In the genomic region with DNA sequence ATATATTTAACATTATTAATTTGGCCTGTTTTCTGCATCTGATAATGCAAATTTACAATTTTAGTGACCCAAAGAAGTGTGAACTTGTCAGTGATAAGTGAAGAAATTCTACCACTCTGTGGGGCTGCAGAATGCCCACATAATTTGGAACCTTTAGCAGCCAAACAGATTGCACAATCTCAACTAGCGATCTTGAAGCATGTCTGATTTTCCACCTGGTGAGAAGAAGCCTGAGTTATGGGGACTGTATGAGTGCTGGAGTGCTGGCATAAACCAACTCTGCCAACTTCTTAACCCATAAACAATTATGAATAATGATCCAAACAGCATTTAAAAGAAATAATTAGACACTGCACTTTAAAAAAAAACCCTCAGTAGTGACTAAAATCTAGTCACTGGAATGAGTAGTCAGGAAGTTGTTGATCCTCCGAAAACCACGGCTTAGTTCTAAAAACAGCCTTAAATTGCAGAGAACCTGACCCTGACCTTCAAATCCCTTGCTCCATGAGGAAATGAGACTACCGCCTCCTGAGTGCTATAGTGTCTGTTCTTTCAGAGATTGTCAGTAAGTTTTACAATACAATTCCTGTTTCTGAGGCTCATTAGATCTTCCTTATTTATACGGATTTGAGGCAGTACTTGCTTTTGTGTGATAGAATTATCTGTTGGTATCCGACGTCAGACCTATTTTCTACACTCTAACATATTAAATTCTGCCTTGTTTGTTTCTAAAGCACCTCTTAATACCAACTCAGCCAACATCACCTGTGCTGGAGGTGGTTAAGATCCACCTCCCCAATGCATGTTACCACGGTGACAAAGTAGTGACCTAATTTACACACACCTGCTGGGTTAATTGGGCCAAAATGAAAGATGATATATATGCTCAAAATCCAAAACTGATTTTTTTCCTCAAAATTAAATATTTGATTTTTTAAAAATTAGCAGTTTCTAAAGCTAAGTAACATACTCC, we compare ENCODE assay signal across 9 cellular contexts.
DNase-seq lines count a peak whose midpoint lies in the region; ATAC-seq and TF ChIP-seq lines count a peak whose summit lies in the region.
"Had no signal": no experiment of that assay in that cellular context is flagged by ENCODE, and none has a peak within 500 bp of the region (broad histone marks: within the 10 kb centered on the region; RNA-seq: fewer than 3 reads in every experiment).

No MANE protein-coding gene starts in this region.

- ATAC-seq in GM21367 (IDR thresholded peaks at IDR 0.05; ENCODE audit: unreplicated experiment), result peak; percentile 57
- ATAC-seq in HG03469 (IDR thresholded peaks at IDR 0.05; ENCODE audit: unreplicated experiment), result peak; percentile 72

- TF ChIP-seq CTCF in SK-N-SH (IDR thresholded peaks at IDR 0.05) (no peak), liver (IDR thresholded peaks at IDR 0.05; ENCODE audit: low read depth, low read length, missing input control) (peak; percentile 0)

- CTCF ChIA-PET in SK-N-SH (lab: Yijun Ruan, JAX), result interaction anchor here (0.6 kb wide), 1 partner anchor 352 kb away, joined by 3 read pairs; no protein-coding TSS in a partner anchor

- H4K20me1 ChIP-seq in SK-N-SH (ENCODE audit: insufficient read depth), result no peaks in the 10 kb centered on the region

- H3K9me3 ChIP-seq in SK-N-SH (no peaks in the 10 kb centered on the region), liver (ENCODE audit: control insufficient read depth in 4 of 4, low read length in 3 of 4) (no peaks in the 10 kb centered on the region)

- peak; percentile 85 for DNase-seq in DMS53 (lab: John Stamatoyannopoulos, UW)
- DNase-seq in SK-N-SH, result no peak
- DNase-seq in NCI-H1694 (lab: John Stamatoyannopoulos, UW), result no peak
- DNase-seq in RPMI8226, result no peak
- DNase-seq in kidney glomerular epithelial cell (lab: John Stamatoyannopoulos, UW), result no peak

- POLR2A ChIA-PET in SK-N-SH (lab: Yijun Ruan, JAX), result no interaction called here

- peak overlapping the region; percentile 9 for H3K4me2 ChIP-seq in SK-N-SH

- H3F3A ChIP-seq in SK-N-SH (replicated peaks; ENCODE audit: insufficient read depth), result no peaks in the 10 kb centered on the region

- H3K9me2 ChIP-seq in SK-N-SH, result no peaks in the 10 kb centered on the region

- H3K27me3 ChIP-seq in SK-N-SH (ENCODE audit: insufficient read depth) (no peaks in the 10 kb centered on the region), liver (ENCODE audit: control insufficient read depth in 4 of 4, insufficient read depth in 4 of 4, low read length in 3 of 4) (no peaks in the 10 kb centered on the region)

- no peaks in the 10 kb centered on the region for H3K79me2 ChIP-seq in SK-N-SH (ENCODE audit: insufficient read depth)

- no peak overlapping the region for H2AFZ ChIP-seq in SK-N-SH (ENCODE audit: low read depth)

- H3K4me3 ChIP-seq in SK-N-SH (ENCODE audit: low read depth in 2 of 2, low read length in 1 of 2), result no peak overlapping the region
- no peak overlapping the region for H3K4me3 ChIP-seq in liver (ENCODE audit: low read depth in 1 of 3, low read length in 3 of 3)
- H3K4me3 ChIP-seq: skin epidermis had no signal

- no peak for TF ChIP-seq EP300 in SK-N-SH (IDR thresholded peaks at IDR 0.05; ENCODE audit: borderline replicate concordance in 1 of 2, low read depth in 1 of 2, low read length in 1 of 2)

- H3K27ac ChIP-seq in SK-N-SH (ENCODE audit: low read depth in 2 of 2, low read length in 1 of 2) (peak overlapping the region in 1 of 2 experiments; percentile 8; a peak in 2 of 4 replicates), liver (ENCODE audit: low read depth in 1 of 2, low read length in 2 of 2) (peak overlapping the region; percentile 14 to 60)

- no peak overlapping the region for H3K9ac ChIP-seq in SK-N-SH
- peak overlapping the region in 1 of 2 donors; percentile 50 for H3K9ac ChIP-seq in liver (ENCODE audit: low read depth in 1 of 2, low read length in 2 of 2)

- WGBS in SK-N-SH (ENCODE audit: low lambda C conversion rate), result 66% methylated on average over 8 of the region's 8 CpGs
- 40% methylated on average over 8 of the region's 8 CpGs for WGBS in liver

- H3K4me1 ChIP-seq in SK-N-SH (ENCODE audit: control insufficient read depth in 1 of 2, insufficient read depth in 2 of 2, low read depth in 1 of 2, low read length in 1 of 2) (peaks cover 5 to 20% of the 10 kb centered on the region in 2 experiments; a peak in 3 of 4 replicates), liver (ENCODE audit: control insufficient read depth in 4 of 4, insufficient read depth in 4 of 4, low read length in 3 of 4) (peaks cover 6 to 40% (median 28%) of the 10 kb centered on the region in 4 donors)

- TF ChIP-seq RAD21 in SK-N-SH (IDR thresholded peaks at IDR 0.05; ENCODE audit: low read length) (no peak), liver (IDR thresholded peaks at IDR 0.05) (peak in 1 of 2 donors; percentile 9)

- H3K36me3 ChIP-seq in SK-N-SH (replicated peaks in 1 of 2; ENCODE audit: control insufficient read depth in 1 of 2, insufficient read depth in 2 of 2, low read length in 1 of 2) (no peaks in the 10 kb centered on the region), liver (ENCODE audit: control insufficient read depth in 4 of 4, insufficient read depth in 3 of 4, low read depth in 1 of 4, low read length in 3 of 4) (no peaks in the 10 kb centered on the region)

TF ChIP-seq in SK-N-SH, 30 proteins besides CTCF, POLR2A, EP300 and RAD21:
- TF ChIP-seq GATA2 (CRISPR knock-in tag; IDR thresholded peaks at IDR 0.05), result no peak
- 0 out of 2 replicates have a peak, but pooled peaks have one; percentile 3 for TF ChIP-seq TCF12 (IDR thresholded peaks at IDR 0.05)

TF ChIP-seq in liver, 16 proteins besides CTCF, POLR2A, EP300 and RAD21:
- TF ChIP-seq TAF1 (conservative IDR thresholded peaks at IDR 0.05), result no peak
- TF ChIP-seq RXRA (IDR thresholded peaks at IDR 0.05), result peak in 1 of 2 donors; percentile 7
- TF ChIP-seq YY1 (IDR thresholded peaks at IDR 0.05), result peak; percentile 17
- peak; percentile 34 for TF ChIP-seq NR2F2 (IDR thresholded peaks at IDR 0.05)
- TF ChIP-seq, protein P1, sequence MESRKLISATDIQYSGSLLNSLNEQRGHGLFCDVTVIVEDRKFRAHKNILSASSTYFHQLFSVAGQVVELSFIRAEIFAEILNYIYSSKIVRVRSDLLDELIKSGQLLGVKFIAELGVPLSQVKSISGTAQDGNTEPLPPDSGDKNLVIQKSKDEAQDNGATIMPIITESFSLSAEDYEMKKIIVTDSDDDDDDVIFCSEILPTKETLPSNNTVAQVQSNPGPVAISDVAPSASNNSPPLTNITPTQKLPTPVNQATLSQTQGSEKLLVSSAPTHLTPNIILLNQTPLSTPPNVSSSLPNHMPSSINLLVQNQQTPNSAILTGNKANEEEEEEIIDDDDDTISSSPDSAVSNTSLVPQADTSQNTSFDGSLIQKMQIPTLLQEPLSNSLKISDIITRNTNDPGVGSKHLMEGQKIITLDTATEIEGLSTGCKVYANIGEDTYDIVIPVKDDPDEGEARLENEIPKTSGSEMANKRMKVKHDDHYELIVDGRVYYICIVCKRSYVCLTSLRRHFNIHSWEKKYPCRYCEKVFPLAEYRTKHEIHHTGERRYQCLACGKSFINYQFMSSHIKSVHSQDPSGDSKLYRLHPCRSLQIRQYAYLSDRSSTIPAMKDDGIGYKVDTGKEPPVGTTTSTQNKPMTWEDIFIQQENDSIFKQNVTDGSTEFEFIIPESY (IDR thresholded peaks at IDR 0.05), result no peak
- TF ChIP-seq SP1 (IDR thresholded peaks at IDR 0.05), result no peak
